ENCODE assay signal across 13 cellular contexts in genomic region chr16:65739518-65739917, GRCh38.
"Had no signal": no experiment of that assay in that cellular context is flagged by ENCODE, and none has a peak within 500 bp of the region (broad histone marks: within the 10 kb centered on the region; RNA-seq: fewer than 3 reads in every experiment).

No MANE protein-coding gene starts in this region.

- H3K27ac ChIP-seq: cardiac muscle cell, esophagus squamous epithelium, psoas muscle, sigmoid colon, VCaP had no signal

- H3K36me3 ChIP-seq: cardiac muscle cell, esophagus squamous epithelium, sigmoid colon had no signal

- H3K27me3 ChIP-seq: cardiac muscle cell, esophagus squamous epithelium, sigmoid colon had no signal

- ATAC-seq: activated CD8-positive, alpha-beta memory T cell treated with anti-CD3 and anti-CD28 coated beads, Interleukin-2, amount 10 ng/mL, durations not matched to agents 7 days and 5 days; psoas muscle had no signal

- H3K9me3 ChIP-seq: esophagus squamous epithelium, psoas muscle, sigmoid colon had no signal

- DNase-seq: activated CD4-positive, alpha-beta T cell treated with anti-CD3 and anti-CD28 coated beads for 1 hour; activated CD4-positive, alpha-beta T cell treated with anti-CD3 and anti-CD28 coated beads, Interleukin-2, amount 50 U/mL, for 48 hours; activated CD8-positive, alpha-beta memory T cell treated with anti-CD3 and anti-CD28 coated beads, Interleukin-2, amount 10 ng/mL, durations not matched to agents 7 days and 5 days; activated naive CD4-positive, alpha-beta T cell treated with anti-CD3 and anti-CD28 coated beads, Interleukin-2, amount 10 ng/mL, durations not matched to agents 7 days and 5 days; activated T-cell treated with anti-CD3 and anti-CD28 coated beads, Interleukin-2, amount 50 U/mL, for 1 hour; esophagus squamous epithelium; kidney glomerular epithelial cell; nephron progenitor cell; psoas muscle; sigmoid colon; stimulated activated CD4-positive, alpha-beta T cell treated with anti-CD3 and anti-CD28 coated beads, Interleukin-2, amount 100 ng/mL, for 24 hours had no signal

- H3K4me1 ChIP-seq: esophagus squamous epithelium, psoas muscle had no signal

- H3K4me3 ChIP-seq: cardiac muscle cell, esophagus squamous epithelium, psoas muscle, sigmoid colon had no signal
